1 cellular context compared by ENCODE assay signal in the genomic region with DNA sequence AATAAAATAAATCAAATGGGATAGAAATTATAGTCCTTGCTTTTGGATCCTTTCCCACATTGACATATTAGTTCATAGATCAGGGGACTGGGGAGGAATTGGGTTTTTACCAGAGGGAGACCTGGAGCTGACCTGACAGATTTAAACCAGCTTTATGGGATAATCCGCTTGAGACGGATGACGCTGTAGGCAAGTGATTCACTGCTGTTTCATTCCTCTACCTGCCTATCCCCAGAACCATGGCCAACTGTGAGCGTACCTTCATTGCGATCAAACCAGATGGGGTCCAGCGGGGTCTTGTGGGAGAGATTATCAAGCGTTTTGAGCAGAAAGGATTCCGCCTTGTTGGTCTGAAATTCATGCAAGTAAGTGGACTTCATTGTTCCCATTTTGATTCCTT.
TF ChIP-seq lines count a peak whose summit lies in the region.

No MANE protein-coding gene starts in this region.

TF ChIP-seq in neural cell, 6 proteins besides CTCF, POLR2A, EP300 and RAD21 (continued from another document):
- TF ChIP-seq, protein P1, sequence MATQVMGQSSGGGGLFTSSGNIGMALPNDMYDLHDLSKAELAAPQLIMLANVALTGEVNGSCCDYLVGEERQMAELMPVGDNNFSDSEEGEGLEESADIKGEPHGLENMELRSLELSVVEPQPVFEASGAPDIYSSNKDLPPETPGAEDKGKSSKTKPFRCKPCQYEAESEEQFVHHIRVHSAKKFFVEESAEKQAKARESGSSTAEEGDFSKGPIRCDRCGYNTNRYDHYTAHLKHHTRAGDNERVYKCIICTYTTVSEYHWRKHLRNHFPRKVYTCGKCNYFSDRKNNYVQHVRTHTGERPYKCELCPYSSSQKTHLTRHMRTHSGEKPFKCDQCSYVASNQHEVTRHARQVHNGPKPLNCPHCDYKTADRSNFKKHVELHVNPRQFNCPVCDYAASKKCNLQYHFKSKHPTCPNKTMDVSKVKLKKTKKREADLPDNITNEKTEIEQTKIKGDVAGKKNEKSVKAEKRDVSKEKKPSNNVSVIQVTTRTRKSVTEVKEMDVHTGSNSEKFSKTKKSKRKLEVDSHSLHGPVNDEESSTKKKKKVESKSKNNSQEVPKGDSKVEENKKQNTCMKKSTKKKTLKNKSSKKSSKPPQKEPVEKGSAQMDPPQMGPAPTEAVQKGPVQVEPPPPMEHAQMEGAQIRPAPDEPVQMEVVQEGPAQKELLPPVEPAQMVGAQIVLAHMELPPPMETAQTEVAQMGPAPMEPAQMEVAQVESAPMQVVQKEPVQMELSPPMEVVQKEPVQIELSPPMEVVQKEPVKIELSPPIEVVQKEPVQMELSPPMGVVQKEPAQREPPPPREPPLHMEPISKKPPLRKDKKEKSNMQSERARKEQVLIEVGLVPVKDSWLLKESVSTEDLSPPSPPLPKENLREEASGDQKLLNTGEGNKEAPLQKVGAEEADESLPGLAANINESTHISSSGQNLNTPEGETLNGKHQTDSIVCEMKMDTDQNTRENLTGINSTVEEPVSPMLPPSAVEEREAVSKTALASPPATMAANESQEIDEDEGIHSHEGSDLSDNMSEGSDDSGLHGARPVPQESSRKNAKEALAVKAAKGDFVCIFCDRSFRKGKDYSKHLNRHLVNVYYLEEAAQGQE (IDR thresholded peaks at IDR 0.05; ENCODE audit: borderline replicate concordance), result no peak
